ENCODE assay signal across 8 cellular contexts in the genomic region with DNA sequence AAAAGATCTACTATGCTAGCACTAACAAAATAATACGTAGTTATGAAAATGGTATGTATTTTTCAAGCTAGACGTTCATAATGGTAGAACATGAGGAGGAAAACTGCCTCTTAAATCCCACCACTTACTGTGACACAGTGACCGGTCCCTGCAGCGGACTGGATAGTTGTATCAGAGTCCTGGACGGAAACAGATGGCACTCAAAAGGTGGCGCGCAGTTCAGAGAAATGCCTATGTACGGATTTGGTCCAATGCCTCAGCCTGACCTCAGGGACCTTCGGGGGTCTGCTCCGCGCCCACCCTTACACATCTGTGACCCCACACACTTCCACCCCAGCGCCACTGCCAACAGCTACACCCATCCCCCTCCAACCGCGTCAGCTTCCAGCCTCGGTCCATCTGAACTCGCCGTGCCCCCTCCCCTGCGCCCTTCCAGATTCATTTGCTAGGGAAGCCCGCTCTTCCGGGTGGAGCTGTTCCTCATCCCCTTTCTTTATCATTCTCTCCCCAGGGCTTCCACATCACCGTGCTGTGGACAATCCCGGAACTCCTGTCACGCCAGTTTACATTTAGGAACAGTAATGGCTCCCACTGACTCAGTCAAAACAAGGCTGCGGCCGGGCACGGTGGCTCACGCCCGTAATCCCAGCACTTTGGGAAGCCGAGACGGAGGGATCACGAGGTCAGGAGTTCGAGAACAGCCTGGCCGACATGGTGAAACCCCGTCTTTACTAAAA. TPM values are rescaled to one million over a fixed set of nuclear protein-coding genes. Genes with fewer than 3 reads are reported as not detected.
DNase-seq lines count a peak whose midpoint lies in the region; ATAC-seq and TF ChIP-seq lines count a peak whose summit lies in the region.

No MANE protein-coding gene starts in this region.

- DNase-seq in GM03348 (ENCODE audit: low spot score) = peak; percentile 73
- peak; percentile 81 for DNase-seq in SW480 (ENCODE audit: low spot score)
- peak; percentile 71 to 74 for DNase-seq in cardiac fibroblast (ENCODE audit: low read depth in 2 of 2)
- peak; percentile 53 for DNase-seq in iris pigment epithelial cell (ENCODE audit: low read depth)
- DNase-seq in smooth muscle cell (lab: John Stamatoyannopoulos, UW; ENCODE audit: unreplicated experiment) = peak; percentile 44

- H3K36me3 ChIP-seq in smooth muscle cell (ENCODE audit: low read depth) = peaks cover 2% of the 10 kb centered on the region

- H3K4me1 ChIP-seq in smooth muscle cell (ENCODE audit: low read depth) = peaks cover 22% of the 10 kb centered on the region

- no peaks in the 10 kb centered on the region for H3K27me3 ChIP-seq in smooth muscle cell (ENCODE audit: low read depth)

- H4K20me1 ChIP-seq in smooth muscle cell (ENCODE audit: low read depth) = peaks cover 40% of the 10 kb centered on the region

- 3% methylated on average over 34 of the region's 34 CpGs for WGBS in smooth muscle cell (ENCODE audit: low lambda C conversion rate)

- no peaks in the 10 kb centered on the region for H3F3A ChIP-seq in smooth muscle cell (ENCODE audit: low read depth)

- peaks cover 60% of the 10 kb centered on the region for H3K79me2 ChIP-seq in smooth muscle cell (ENCODE audit: low read depth)

- peak overlapping the region; percentile 95 for H3K4me2 ChIP-seq in smooth muscle cell

- TF ChIP-seq CTCF in cardiac fibroblast (IDR thresholded peaks at IDR 0.05; ENCODE audit: low read depth, low read length) (no peak), smooth muscle cell (IDR thresholded peaks at IDR 0.05; ENCODE audit: borderline replicate concordance, insufficient read depth, poor library complexity, severe bottlenecking) (no peak)

- peak overlapping the region; percentile 40 for H2AFZ ChIP-seq in smooth muscle cell (ENCODE audit: low read depth)

- no peaks in the 10 kb centered on the region for H3K9me3 ChIP-seq in smooth muscle cell (replicated peaks; ENCODE audit: low read depth)

- peak overlapping the region; percentile 99 for H3K9ac ChIP-seq in smooth muscle cell (ENCODE audit: low read depth)

- H3K4me3 ChIP-seq in cardiac fibroblast (replicated peaks in 1 of 2; ENCODE audit: low read depth in 2 of 2, low read length in 2 of 2) = peak overlapping the region; percentile 64 to 96
- H3K4me3 ChIP-seq in smooth muscle cell = peak overlapping the region; percentile 80

- ATAC-seq in HG03460 (IDR thresholded peaks at IDR 0.05; ENCODE audit: unreplicated experiment) (peak; percentile 14), HG02763 (IDR thresholded peaks at IDR 0.05; ENCODE audit: unreplicated experiment) (no peak), GM19351 (IDR thresholded peaks at IDR 0.05; ENCODE audit: unreplicated experiment) (no peak)

- peak overlapping the region; percentile 99 for H3K27ac ChIP-seq in smooth muscle cell (ENCODE audit: low read depth)

RNA-seq across cellular contexts. Expression of gene LENG8, which starts 0.8 kb away (rescaled TPM):
- 32.9 and 39.2 TPM in 2 replicates for total RNA-seq in smooth muscle cell
- 27.6 and 60.1 TPM in 2 replicates for polyA plus RNA-seq in smooth muscle cell

RNA-seq across cellular contexts. Expression of gene LENG9, which starts 15.4 kb away (rescaled TPM):
- total RNA-seq in smooth muscle cell = 1.7 and 4.1 TPM in 2 replicates
- polyA plus RNA-seq in smooth muscle cell = 0.57 and 1.3 TPM in 2 replicates

RNA-seq across cellular contexts. Expression of gene CDC42EP5, which starts 24.9 kb away (rescaled TPM):
- total RNA-seq in smooth muscle cell = 33.6 and 74.0 TPM in 2 replicates
- polyA plus RNA-seq in smooth muscle cell = 94.1 and 99.8 TPM in 2 replicates

RNA-seq across cellular contexts. Expression of gene TTYH1, which starts 32.9 kb away (rescaled TPM):
- total RNA-seq in smooth muscle cell = 0.40 and 2.6 TPM in 2 replicates
- polyA plus RNA-seq in smooth muscle cell = 0.65 and 2.1 TPM in 2 replicates

RNA-seq across cellular contexts. Expression of gene LAIR2, which starts 54.4 kb away (rescaled TPM):
- total RNA-seq in smooth muscle cell = not detected in 2 replicates
- not detected in 2 replicates for polyA plus RNA-seq in smooth muscle cell
